30 cellular contexts compared by ENCODE assay signal in the genomic region with DNA sequence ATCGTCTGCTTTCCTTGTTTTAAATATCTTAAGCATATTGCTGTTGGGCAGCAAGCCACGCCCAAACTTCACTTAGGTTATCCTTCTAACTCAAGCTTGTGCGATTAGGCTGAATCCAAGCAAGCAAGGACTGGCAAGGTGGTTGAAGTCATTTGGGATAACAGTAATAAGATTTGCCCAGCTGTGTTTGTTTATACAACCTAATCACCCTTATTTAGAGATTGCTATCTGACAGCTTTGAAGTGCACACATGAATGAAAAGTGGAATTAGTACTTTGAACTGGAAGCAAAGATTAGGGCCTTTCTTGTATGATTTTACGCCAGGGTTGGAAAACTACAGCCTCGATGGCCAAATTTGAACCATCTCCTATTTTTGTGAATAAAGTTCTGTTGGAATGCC.
"Had no signal": no experiment of that assay in that cellular context is flagged by ENCODE, and none has a peak within 500 bp of the region (broad histone marks: within the 10 kb centered on the region; RNA-seq: fewer than 3 reads in every experiment).

No MANE protein-coding gene starts in this region.

- ATAC-seq: activated T-helper 17 cell treated with anti-CD3 and anti-CD28 coated beads, Interleukin-2, amount 50 U/mL, for 72 hours; Panc1; Right ventricle myocardium inferior had no signal

- H3K4me3 ChIP-seq: MG63, SK-N-MC had no signal

- DNase-seq: activated CD4-positive, alpha-beta memory T cell treated with anti-CD3 and anti-CD28 coated beads, Interleukin-2, amount 10 ng/mL, durations not matched to agents 7 days and 5 days; activated CD4-positive, alpha-beta T cell treated with anti-CD3 and anti-CD28 coated beads, Interleukin-2, amount 50 U/mL, for 1 hour; activated CD4-positive, CD25-positive, alpha-beta regulatory T cell; activated gamma-delta T cell; activated naive CD4-positive, alpha-beta T cell treated with anti-CD3 and anti-CD28 coated beads for 36 hours; activated T-cell treated with anti-CD3 and anti-CD28 coated beads for 4 hours; activated T-cell treated with anti-CD3 and anti-CD28 coated beads, Interleukin-2, amount 50 U/mL, for 48 hours; amygdala; MG63; MV-4-11; NCI-H1092 treated with DMSO at 0.1 percent for 48 hours; NCI-H1436 treated with DMSO at 0.1 percent for 48 hours; NCI-H187; NCI-H2081 treated with DMSO at 0.1 percent for 48 hours; NCI-H345; NCI-H510A; NCI-H526 treated with DMSO at 0.1 percent for 48 hours; NK-92 treated with Interleukin-12 subunit alpha and Interleukin-12 subunit beta, amount 100 ng/mL, for 24 hours; OCI-M1; RPMI8226; T-helper 1 cell had no signal

- H3K9me3 Mint-ChIP-seq: activated CD4-positive, alpha-beta memory T cell treated with anti-CD3 and anti-CD28 coated beads, Interleukin-2, amount 10 ng/mL, durations not matched to agents 7 days and 5 days; activated naive CD4-positive, alpha-beta T cell treated with anti-CD3 and anti-CD28 coated beads for 36 hours; activated T-helper 17 cell treated with anti-CD3 and anti-CD28 coated beads, Interleukin-2, amount 50 U/mL, for 72 hours; central memory CD8-positive, alpha-beta T cell had no signal

- H3K9ac ChIP-seq: KMS-11 had no signal

- H3K4me3 Mint-ChIP-seq: activated CD4-positive, alpha-beta memory T cell treated with anti-CD3 and anti-CD28 coated beads, Interleukin-2, amount 10 ng/mL, durations not matched to agents 7 days and 5 days; activated naive CD4-positive, alpha-beta T cell treated with anti-CD3 and anti-CD28 coated beads for 36 hours; activated naive CD8-positive, alpha-beta T cell; activated T-helper 17 cell treated with anti-CD3 and anti-CD28 coated beads, Interleukin-2, amount 50 U/mL, for 72 hours; brain; central memory CD8-positive, alpha-beta T cell had no signal

- H3K27ac Mint-ChIP-seq: activated CD4-positive, alpha-beta memory T cell treated with anti-CD3 and anti-CD28 coated beads, Interleukin-2, amount 10 ng/mL, durations not matched to agents 7 days and 5 days; activated naive CD4-positive, alpha-beta T cell treated with anti-CD3 and anti-CD28 coated beads for 36 hours; activated naive CD8-positive, alpha-beta T cell; activated T-helper 17 cell treated with anti-CD3 and anti-CD28 coated beads, Interleukin-2, amount 50 U/mL, for 72 hours; brain had no signal

- H3K36me3 ChIP-seq: MG63 had no signal

- H3K9me3 ChIP-seq: MG63 had no signal

- H3K27me3 Mint-ChIP-seq: activated CD4-positive, alpha-beta memory T cell treated with anti-CD3 and anti-CD28 coated beads, Interleukin-2, amount 10 ng/mL, durations not matched to agents 7 days and 5 days; activated naive CD8-positive, alpha-beta T cell; activated T-helper 17 cell treated with anti-CD3 and anti-CD28 coated beads, Interleukin-2, amount 50 U/mL, for 72 hours; brain had no signal

- H3K4me1 Mint-ChIP-seq: activated CD4-positive, alpha-beta memory T cell treated with anti-CD3 and anti-CD28 coated beads, Interleukin-2, amount 10 ng/mL, durations not matched to agents 7 days and 5 days; activated T-helper 17 cell treated with anti-CD3 and anti-CD28 coated beads, Interleukin-2, amount 50 U/mL, for 72 hours; brain; central memory CD8-positive, alpha-beta T cell had no signal

- H3K27ac ChIP-seq: KMS-11, SK-N-MC, VCaP had no signal

- H3K27me3 ChIP-seq: MG63 had no signal

- H3K36me3 Mint-ChIP-seq: activated naive CD8-positive, alpha-beta T cell; brain had no signal
